Comparison of ENCODE assay signal across 14 cellular contexts in genomic region chr4:151641983-151642382, GRCh38.
"Had no signal": no experiment of that assay in that cellular context is flagged by ENCODE, and none has a peak within 500 bp of the region (broad histone marks: within the 10 kb centered on the region; RNA-seq: fewer than 3 reads in every experiment).

No MANE protein-coding gene starts in this region.

- H3K9me3 Mint-ChIP-seq: naive thymus-derived CD4-positive, alpha-beta T cell had no signal

- H3K4me3 ChIP-seq: colonic mucosa, esophagus squamous epithelium, right atrium auricular region, sigmoid colon had no signal

- H3K27ac Mint-ChIP-seq: naive thymus-derived CD4-positive, alpha-beta T cell had no signal

- H3K27me3 ChIP-seq: colonic mucosa, esophagus squamous epithelium, neutrophil, right atrium auricular region, sigmoid colon had no signal

- ATAC-seq: left colon; naive thymus-derived CD4-positive, alpha-beta T cell had no signal

- FAIRE-seq: small intestine had no signal

- H3K4me1 ChIP-seq: colonic mucosa, right atrium auricular region, sigmoid colon had no signal

- H3K9me3 ChIP-seq: colonic mucosa, esophagus squamous epithelium, neutrophil, right atrium auricular region, sigmoid colon had no signal

- H3K27ac ChIP-seq: colonic mucosa, esophagus squamous epithelium, neutrophil, right atrium auricular region, sigmoid colon had no signal

- DNase-seq: colonic mucosa; dermis blood vessel endothelial cell; esophagus squamous epithelium; foreskin fibroblast; head of caudate nucleus; hippocampal formation; left colon; naive thymus-derived CD4-positive, alpha-beta T cell; sigmoid colon; small intestine; stimulated activated CD4-positive, alpha-beta T cell treated with anti-CD3 and anti-CD28 coated beads, Interleukin-12 subunit alpha, Interleukin-12 subunit beta, amount 100 ng/mL, for 4 hours; stimulated activated naive CD4-positive, alpha-beta T cell treated with Interleukin-2 at 50 U/mL for 16 hours had no signal

- H3K4me3 Mint-ChIP-seq: naive thymus-derived CD4-positive, alpha-beta T cell had no signal

- H3K36me3 ChIP-seq: colonic mucosa, neutrophil, right atrium auricular region, sigmoid colon had no signal

- H3K4me1 Mint-ChIP-seq: naive thymus-derived CD4-positive, alpha-beta T cell had no signal
